Comparison of ENCODE assay signal across 19 cellular contexts in genomic region chr22:20585640-20586402, GRCh38.
DNase-seq lines count a peak whose midpoint lies in the region; ATAC-seq and TF ChIP-seq lines count a peak whose summit lies in the region.
"Had no signal": no experiment of that assay in that cellular context is flagged by ENCODE, and none has a peak within 500 bp of the region (broad histone marks: within the 10 kb centered on the region; RNA-seq: fewer than 3 reads in every experiment).

No MANE protein-coding gene starts in this region.

- DNase-seq in activated CD4-positive, alpha-beta memory T cell treated with anti-CD3 and anti-CD28 coated beads for 36 hours: no peak
- no peak for DNase-seq in activated CD4-positive, alpha-beta memory T cell treated with anti-CD3 and anti-CD28 coated beads, Interleukin-2, amount 10 ng/mL, durations not matched to agents 7 days and 5 days
- DNase-seq in left ventricle myocardium inferior: peak; percentile 9
- no peak for DNase-seq in cardiac septum (ENCODE audit: low spot score)
- DNase-seq in spleen: peak; percentile 62
- DNase-seq in DMS53 treated with DMSO at 0.1 percent for 48 hours (lab: John Stamatoyannopoulos, UW; ENCODE audit: unreplicated experiment): no peak
- DNase-seq: Caco-2; CD4-positive, CD25-positive, alpha-beta regulatory T cell; DMS153; H7; KG1; NCI-H1436; NCI-H2029 treated with DMSO at 0.1 percent for 48 hours; NCI-H510A; PC-9 had no signal

- 80 to 98% (median 94%) methylated on average over 6 to 12 of the region's 12 CpGs for WGBS in spleen, 5 donors

- H3K36me3 ChIP-seq in left ventricle myocardium inferior (peaks cover 62% of the 10 kb centered on the region), spleen (peaks cover 14 to 78% (median 72%) of the 10 kb centered on the region in 6 donors)

- H3K4me1 Mint-ChIP-seq in activated CD4-positive, alpha-beta memory T cell treated with anti-CD3 and anti-CD28 coated beads for 36 hours (ENCODE audit: low read depth): no peaks in the 10 kb centered on the region
- H3K4me1 Mint-ChIP-seq in activated CD4-positive, alpha-beta memory T cell treated with anti-CD3 and anti-CD28 coated beads, Interleukin-2, amount 10 ng/mL, durations not matched to agents 7 days and 5 days: no peaks in the 10 kb centered on the region
- H3K4me1 Mint-ChIP-seq: B cell had no signal

- no peak overlapping the region for H3K4me3 Mint-ChIP-seq in activated CD4-positive, alpha-beta memory T cell treated with anti-CD3 and anti-CD28 coated beads for 36 hours
- no peak overlapping the region for H3K4me3 Mint-ChIP-seq in activated CD4-positive, alpha-beta memory T cell treated with anti-CD3 and anti-CD28 coated beads, Interleukin-2, amount 10 ng/mL, durations not matched to agents 7 days and 5 days
- H3K4me3 Mint-ChIP-seq: B cell; CD4-positive, CD25-positive, alpha-beta regulatory T cell had no signal

- no peak overlapping the region for H3K4me3 ChIP-seq in left ventricle myocardium inferior
- no peak overlapping the region for H3K4me3 ChIP-seq in spleen
- H3K4me3 ChIP-seq: PC-9 had no signal

- H3K27ac ChIP-seq in left ventricle myocardium inferior (replicated peaks) (no peak overlapping the region), spleen (no peak overlapping the region)
- H3K27ac ChIP-seq: 22Rv1, PC-9 had no signal

- H3K9me3 ChIP-seq in left ventricle myocardium inferior (replicated peaks) (no peaks in the 10 kb centered on the region), spleen (no peaks in the 10 kb centered on the region)
- H3K9me3 ChIP-seq: Caco-2 had no signal

- no peaks in the 10 kb centered on the region for H3K27me3 ChIP-seq in left ventricle myocardium inferior (ENCODE audit: low read depth)
- H3K27me3 ChIP-seq in spleen (replicated peaks in 1 of 7): no peaks in the 10 kb centered on the region

- POLR2A ChIA-PET in activated CD4-positive, alpha-beta memory T cell treated with anti-CD3 and anti-CD28 coated beads for 36 hours (lab: Charles Lee): no interaction called here
- POLR2A ChIA-PET in activated CD4-positive, alpha-beta memory T cell treated with anti-CD3 and anti-CD28 coated beads, Interleukin-2, amount 10 ng/mL, durations not matched to agents 7 days and 5 days (lab: Charles Lee): no interaction called here

- peaks cover 21% of the 10 kb centered on the region for H3K36me3 Mint-ChIP-seq in activated CD4-positive, alpha-beta memory T cell treated with anti-CD3 and anti-CD28 coated beads for 36 hours
- H3K36me3 Mint-ChIP-seq in activated CD4-positive, alpha-beta memory T cell treated with anti-CD3 and anti-CD28 coated beads, Interleukin-2, amount 10 ng/mL, durations not matched to agents 7 days and 5 days (ENCODE audit: low read depth): peaks cover 24% of the 10 kb centered on the region

- H3K27me3 Mint-ChIP-seq in activated CD4-positive, alpha-beta memory T cell treated with anti-CD3 and anti-CD28 coated beads for 36 hours: no peaks in the 10 kb centered on the region
- H3K27me3 Mint-ChIP-seq in activated CD4-positive, alpha-beta memory T cell treated with anti-CD3 and anti-CD28 coated beads, Interleukin-2, amount 10 ng/mL, durations not matched to agents 7 days and 5 days: no peaks in the 10 kb centered on the region
- H3K27me3 Mint-ChIP-seq: B cell; CD4-positive, CD25-positive, alpha-beta regulatory T cell had no signal

- H3K4me1 ChIP-seq in left ventricle myocardium inferior (peaks cover 7% of the 10 kb centered on the region), spleen (peaks cover 0 to 8% (median 0%) of the 10 kb centered on the region in 6 donors)
- H3K4me1 ChIP-seq: Caco-2 had no signal

- no peak for TF ChIP-seq POLR2A in spleen (IDR thresholded peaks at IDR 0.05)

- intact Hi-C loops in activated CD4-positive, alpha-beta memory T cell treated with anti-CD3 and anti-CD28 coated beads for 36 hours (cut with micrococcal nuclease): no loop called here
- intact Hi-C loops in left ventricle myocardium inferior (cut with micrococcal nuclease): no loop called here
- intact Hi-C loops in cardiac septum (cut with DNase I): no loop called here
- intact Hi-C loops in spleen (cut with DNase I; ENCODE audit: low total_unique reads): no loop called here

- no peaks in the 10 kb centered on the region for H3K9me3 Mint-ChIP-seq in activated CD4-positive, alpha-beta memory T cell treated with anti-CD3 and anti-CD28 coated beads for 36 hours
- H3K9me3 Mint-ChIP-seq in activated CD4-positive, alpha-beta memory T cell treated with anti-CD3 and anti-CD28 coated beads, Interleukin-2, amount 10 ng/mL, durations not matched to agents 7 days and 5 days: no peaks in the 10 kb centered on the region
- H3K9me3 Mint-ChIP-seq: CD4-positive, CD25-positive, alpha-beta regulatory T cell had no signal

- peak overlapping the region; percentile 23 for H3K27ac Mint-ChIP-seq in activated CD4-positive, alpha-beta memory T cell treated with anti-CD3 and anti-CD28 coated beads for 36 hours
- H3K27ac Mint-ChIP-seq in activated CD4-positive, alpha-beta memory T cell treated with anti-CD3 and anti-CD28 coated beads, Interleukin-2, amount 10 ng/mL, durations not matched to agents 7 days and 5 days: no peak overlapping the region
- H3K27ac Mint-ChIP-seq: B cell had no signal

- TF ChIP-seq CTCF in left ventricle myocardium inferior (IDR thresholded peaks at IDR 0.05; ENCODE audit: borderline replicate concordance) (no peak), spleen (IDR thresholded peaks at IDR 0.05 in 8 of 11, conservative IDR thresholded peaks at IDR 0.05 in 3 of 11) (no peak)

- CTCF ChIA-PET in activated CD4-positive, alpha-beta memory T cell treated with anti-CD3 and anti-CD28 coated beads for 36 hours (lab: Charles Lee): interaction anchor here (1.1 to 1.3 kb wide), 2 partner anchors 20 to 22 kb away, joined by 3 read pairs; no protein-coding TSS in a partner anchor
- CTCF ChIA-PET in activated CD4-positive, alpha-beta memory T cell treated with anti-CD3 and anti-CD28 coated beads, Interleukin-2, amount 10 ng/mL, durations not matched to agents 7 days and 5 days (lab: Charles Lee): interaction anchor here (0.6 kb wide), 1 partner anchor 22 kb away, joined by 3 read pairs; no protein-coding TSS in a partner anchor

- ATAC-seq in esophagus mucosa (peak; percentile 68), HG03439 (IDR thresholded peaks at IDR 0.05; ENCODE audit: unreplicated experiment) (no peak)

Comparison
In these comparisons a context has a peak if more than half of its experiments do, and no peak if none do; other contexts are left out.
1. DNase-seq: peak in left ventricle myocardium inferior (single experiment) and spleen (single experiment); none in activated CD4-positive, alpha-beta memory T cell treated with anti-CD3 and anti-CD28 coated beads for 36 hours (single experiment), activated CD4-positive, alpha-beta memory T cell treated with anti-CD3 and anti-CD28 coated beads, Interleukin-2, amount 10 ng/mL, durations not matched to agents 7 days and 5 days (single experiment), cardiac septum (single experiment) and DMS53 treated with DMSO at 0.1 percent for 48 hours (single experiment).